In genomic region chr19:33294058-33294798, GRCh38 we compare ENCODE assay signal across 15 cellular contexts. TPM values are rescaled to one million over a fixed set of nuclear protein-coding genes. Genes with fewer than 3 reads are reported as not detected.
DNase-seq lines count a peak whose midpoint lies in the region; ATAC-seq and TF ChIP-seq lines count a peak whose summit lies in the region.
"Had no signal": no experiment of that assay in that cellular context is flagged by ENCODE, and none has a peak within 500 bp of the region (broad histone marks: within the 10 kb centered on the region; RNA-seq: fewer than 3 reads in every experiment).

No MANE protein-coding gene starts in this region.

- H3K4me3 ChIP-seq in left ventricle myocardium inferior = no peak overlapping the region
- H3K4me3 ChIP-seq in esophagus (ENCODE audit: low read depth in 1 of 2, low read length in 2 of 2) = no peak overlapping the region
- no peak overlapping the region for H3K4me3 ChIP-seq in osteoblast (ENCODE audit: insufficient read depth, low read length)
- no peak overlapping the region for H3K4me3 ChIP-seq in lower leg skin (ENCODE audit: low read depth, poor library complexity, severe bottlenecking)
- H3K4me3 ChIP-seq: uterus had no signal

- no peak for ATAC-seq in HG03039 (IDR thresholded peaks at IDR 0.05; ENCODE audit: unreplicated experiment)
- no peak for ATAC-seq in stimulated activated naive CD8-positive, alpha-beta T cell treated with anti-CD3 and anti-CD28 coated beads, Interleukin-15, Interleukin-2, amounts not matched to agents 100 U/mL and 50 U/mL, for 24 hours

- H2AFZ ChIP-seq in osteoblast (ENCODE audit: low read length) = peak overlapping the region; percentile 75

- intact Hi-C loops in left ventricle myocardium inferior (cut with micrococcal nuclease) (no loop called here), cardiac septum (cut with DNase I) (no loop called here), lower leg skin (cut with DNase I; ENCODE audit: low total_unique reads) (no loop called here)

- H3K36me3 ChIP-seq in left ventricle myocardium inferior = no peaks in the 10 kb centered on the region
- no peaks in the 10 kb centered on the region for H3K36me3 ChIP-seq in esophagus (ENCODE audit: control insufficient read depth in 2 of 2, insufficient read depth in 2 of 2, low read length in 1 of 2)
- no peaks in the 10 kb centered on the region for H3K36me3 ChIP-seq in osteoblast (ENCODE audit: insufficient read depth, low read length)
- H3K36me3 ChIP-seq: uterus had no signal

- WGBS in esophagus, 2 donors = 68 to 69% methylated on average over 13 of the region's 13 CpGs
- WGBS in lower leg skin, 2 donors = 63 to 69% methylated on average over 13 of the region's 13 CpGs

- no peaks in the 10 kb centered on the region for H3K79me2 ChIP-seq in osteoblast (ENCODE audit: insufficient read depth, low read length)

- peak overlapping the region; percentile 60 for H3K4me2 ChIP-seq in osteoblast (ENCODE audit: insufficient read depth, low read length)

- TF ChIP-seq CTCF in left ventricle myocardium inferior (IDR thresholded peaks at IDR 0.05; ENCODE audit: borderline replicate concordance) (no peak), osteoblast (IDR thresholded peaks at IDR 0.05; ENCODE audit: extremely low read depth, low read depth, low read length) (no peak), lower leg skin (IDR thresholded peaks at IDR 0.05) (no peak)

- no peak for TF ChIP-seq POLR2A in lower leg skin (IDR thresholded peaks at IDR 0.05)

- no peaks in the 10 kb centered on the region for H4K20me1 ChIP-seq in osteoblast (ENCODE audit: insufficient read depth, low read length)

- H3K4me1 ChIP-seq in left ventricle myocardium inferior (no peaks in the 10 kb centered on the region), esophagus (ENCODE audit: control insufficient read depth in 2 of 2, insufficient read depth in 2 of 2, low read length in 1 of 2) (peaks cover 16 to 52% of the 10 kb centered on the region in 2 donors), osteoblast (ENCODE audit: insufficient read depth, low read length) (peaks cover 12% of the 10 kb centered on the region)
- H3K4me1 ChIP-seq: uterus had no signal

- peaks cover 8% of the 10 kb centered on the region for H3K9me3 ChIP-seq in left ventricle myocardium inferior (replicated peaks)
- no peaks in the 10 kb centered on the region for H3K9me3 ChIP-seq in esophagus (ENCODE audit: control insufficient read depth in 2 of 2, insufficient read depth in 1 of 2, low read depth in 1 of 2, low read length in 1 of 2)
- H3K9me3 ChIP-seq in osteoblast (ENCODE audit: low read depth, low read length) = peaks cover 4% of the 10 kb centered on the region
- H3K9me3 ChIP-seq: uterus had no signal

- H3K27ac ChIP-seq in left ventricle myocardium inferior (replicated peaks) (no peak overlapping the region), esophagus (ENCODE audit: low read depth in 2 of 2, low read length in 1 of 2) (peak overlapping the region; percentile 88 to 99), osteoblast (ENCODE audit: low read depth, low read length) (peak overlapping the region; percentile 75)

- DNase-seq in left ventricle myocardium inferior (peak; percentile 1), cardiac septum (ENCODE audit: low spot score) (no peak), osteoblast (ENCODE audit: insufficient read length, low spot score, missing footprints) (peak; percentile 68), RPMI8226 (no peak), lower leg skin (ENCODE audit: low spot score in 2 of 2) (no peak)
- DNase-seq in stimulated activated naive CD8-positive, alpha-beta T cell treated with anti-CD3 and anti-CD28 coated beads, Interleukin-15, Interleukin-2, amounts not matched to agents 100 U/mL and 50 U/mL, for 24 hours = no peak
- DNase-seq: activated CD4-positive, CD25-positive, alpha-beta regulatory T cell treated with anti-CD3 and anti-CD28 coated beads, Interleukin-2, amount 50 U/mL, for 72 hours; Calu3; effector memory CD4-positive, alpha-beta T cell; foreskin melanocyte; NCI-H1436; stimulated activated CD4-positive, alpha-beta T cell treated with anti-CD3 and anti-CD28 coated beads, Interleukin-2, amount 100 ng/mL, for 48 hours had no signal

- H3K27me3 ChIP-seq in left ventricle myocardium inferior (ENCODE audit: low read depth) (peaks cover 95% of the 10 kb centered on the region), esophagus (ENCODE audit: control insufficient read depth in 1 of 2, insufficient read depth in 2 of 2, low read length in 2 of 2) (no peaks in the 10 kb centered on the region), osteoblast (ENCODE audit: insufficient read depth, low read length) (peaks cover 17% of the 10 kb centered on the region)
- H3K27me3 ChIP-seq: uterus had no signal

RNA-seq across cellular contexts. Expression of gene CEBPA, which starts 8.1 kb away (rescaled TPM):
- total RNA-seq in left ventricle myocardium inferior = 1.7 TPM
- 2.3 TPM for total RNA-seq in cardiac septum
- polyA plus RNA-seq in esophagus = 10 to 100 TPM; 14.1 to 19.4 TPM
- 3.6 and 5.0 TPM in 2 replicates for total RNA-seq in osteoblast
- 100 to 1,000 TPM; 228 to 297 (median 255) TPM for total RNA-seq in lower leg skin

Comparison
In these comparisons a context has a peak if more than half of its experiments do, and no peak if none do; other contexts are left out.
1. DNase-seq: peak in left ventricle myocardium inferior (single experiment) and osteoblast (single experiment); none in cardiac septum (single experiment), RPMI8226 (single experiment), lower leg skin (0 of 2) and stimulated activated naive CD8-positive, alpha-beta T cell treated with anti-CD3 and anti-CD28 coated beads, Interleukin-15, Interleukin-2, amounts not matched to agents 100 U/mL and 50 U/mL, for 24 hours (single experiment).
2. RNA of gene CEBPA, which starts 8.1 kb away (total RNA-seq): 228 to 297 TPM in lower leg skin; 3.6 to 5.0 TPM in osteoblast, 2.3 TPM in cardiac septum (single experiment) and 1.7 TPM in left ventricle myocardium inferior (single experiment); every median in the first group is over 10 times any median in the second.